25 cellular contexts compared by ENCODE assay signal in the genomic region with DNA sequence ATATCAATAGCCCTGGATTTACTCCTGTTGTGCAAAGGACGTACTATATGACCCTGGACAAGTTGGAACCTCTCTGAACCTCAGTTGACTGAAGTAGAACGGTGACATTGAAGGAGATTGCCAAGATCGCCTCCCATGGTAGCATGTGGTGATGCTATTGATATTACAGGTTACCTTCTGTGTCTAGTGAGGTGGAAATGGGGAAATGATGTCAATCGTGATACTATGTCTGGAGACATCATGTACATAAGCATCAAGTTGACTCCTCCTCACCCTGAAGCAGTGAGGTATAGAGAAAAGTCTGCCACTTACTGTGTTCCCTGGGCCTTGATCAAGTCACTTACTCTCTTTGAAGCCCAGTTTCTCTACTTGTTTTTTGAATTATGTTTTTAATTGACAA.
DNase-seq lines count a peak whose midpoint lies in the region; ATAC-seq and TF ChIP-seq lines count a peak whose summit lies in the region.
"Had no signal": no experiment of that assay in that cellular context is flagged by ENCODE, and none has a peak within 500 bp of the region (broad histone marks: within the 10 kb centered on the region; RNA-seq: fewer than 3 reads in every experiment).

No MANE protein-coding gene starts in this region.

- H2BK15ac ChIP-seq in mesendoderm (replicated peaks; ENCODE audit: low read depth) = no peak overlapping the region

- ATAC-seq in GM21360 (IDR thresholded peaks at IDR 0.05; ENCODE audit: unreplicated experiment) (peak; percentile 36), RWPE2 (ENCODE audit: low read depth) (peak; percentile 11; the same call in 2 of the 3 replicates)
- ATAC-seq in activated CD8-positive, alpha-beta T cell treated with anti-CD3 and anti-CD28 coated beads for 36 hours = no peak

- H3K27me3 Mint-ChIP-seq in activated CD8-positive, alpha-beta T cell treated with anti-CD3 and anti-CD28 coated beads for 36 hours = peaks cover 5% of the 10 kb centered on the region

- H3K4me3 ChIP-seq in GM12865 (ENCODE audit: low read depth, low read length) = no peak overlapping the region
- H3K4me3 ChIP-seq in RWPE2 (ENCODE audit: severe bottlenecking) = no peak overlapping the region
- no peak overlapping the region for H3K4me3 ChIP-seq in mesendoderm (ENCODE audit: low read length)
- H3K4me3 ChIP-seq in prostate gland = no peak overlapping the region
- no peak overlapping the region for H3K4me3 ChIP-seq in osteoblast (ENCODE audit: insufficient read depth, low read length)
- H3K4me3 ChIP-seq: hepatocyte, left ventricle myocardium inferior had no signal

- H3K27ac Mint-ChIP-seq in activated CD8-positive, alpha-beta T cell treated with anti-CD3 and anti-CD28 coated beads for 36 hours = no peak overlapping the region
- H3K27ac Mint-ChIP-seq: activated T-cell treated with anti-CD3 and anti-CD28 coated beads, Interleukin-2, amount 50 U/mL, for 72 hours; CD4-positive, alpha-beta memory T cell; immature natural killer cell; nephron progenitor cell had no signal

- no peaks in the 10 kb centered on the region for H3K36me3 ChIP-seq in RWPE2 (ENCODE audit: low read depth)
- no peaks in the 10 kb centered on the region for H3K36me3 ChIP-seq in mesendoderm (ENCODE audit: control insufficient read depth, insufficient read depth, low read length)
- no peaks in the 10 kb centered on the region for H3K36me3 ChIP-seq in prostate gland
- H3K36me3 ChIP-seq in osteoblast (ENCODE audit: insufficient read depth, low read length) = no peaks in the 10 kb centered on the region
- H3K36me3 ChIP-seq: left ventricle myocardium inferior had no signal

- peaks cover 7% of the 10 kb centered on the region for H3K4me1 ChIP-seq in RWPE2 (ENCODE audit: insufficient read depth, poor library complexity, severe bottlenecking)
- H3K4me1 ChIP-seq in mesendoderm (ENCODE audit: control insufficient read depth, low read depth, low read length) = peaks cover 2% of the 10 kb centered on the region
- no peaks in the 10 kb centered on the region for H3K4me1 ChIP-seq in prostate gland (replicated peaks)
- peaks cover 9% of the 10 kb centered on the region for H3K4me1 ChIP-seq in osteoblast (ENCODE audit: insufficient read depth, low read length)

- CTCF ChIA-PET in activated CD8-positive, alpha-beta T cell treated with anti-CD3 and anti-CD28 coated beads for 36 hours (lab: Charles Lee) = no interaction called here

- peak overlapping the region; percentile 24 for H2BK5ac ChIP-seq in mesendoderm (ENCODE audit: low read length)

- no peak for TF ChIP-seq CTCF in GM12865 (IDR thresholded peaks at IDR 0.05; ENCODE audit: insufficient read depth, low read depth, low read length, missing control alignments)
- TF ChIP-seq CTCF in RWPE2 (IDR thresholded peaks at IDR 0.05; ENCODE audit: poor library complexity, severe bottlenecking) = no peak
- TF ChIP-seq CTCF in activated CD8-positive, alpha-beta T cell treated with anti-CD3 and anti-CD28 coated beads for 36 hours (IDR thresholded peaks at IDR 0.05) = no peak
- TF ChIP-seq CTCF in prostate gland (IDR thresholded peaks at IDR 0.05) = no peak
- TF ChIP-seq CTCF in osteoblast (IDR thresholded peaks at IDR 0.05; ENCODE audit: extremely low read depth, low read depth, low read length) = no peak

- POLR2A ChIA-PET in activated CD8-positive, alpha-beta T cell treated with anti-CD3 and anti-CD28 coated beads for 36 hours (lab: Charles Lee) = no interaction called here

- no peak overlapping the region for H4K8ac ChIP-seq in mesendoderm (ENCODE audit: low read depth, low read length)

- no peak overlapping the region for H3K18ac ChIP-seq in mesendoderm (ENCODE audit: low read length)

- no peaks in the 10 kb centered on the region for H3K79me2 ChIP-seq in mesendoderm (ENCODE audit: control insufficient read depth, insufficient read depth, low read length)
- H3K79me2 ChIP-seq in osteoblast (ENCODE audit: insufficient read depth, low read length) = no peaks in the 10 kb centered on the region
- H3K79me2 ChIP-seq: hepatocyte had no signal

- H2BK120ac ChIP-seq in mesendoderm (ENCODE audit: low read depth, low read length) = no peak overlapping the region

- H3K9me3 Mint-ChIP-seq in activated CD8-positive, alpha-beta T cell treated with anti-CD3 and anti-CD28 coated beads for 36 hours = no peaks in the 10 kb centered on the region
- H3K9me3 Mint-ChIP-seq: activated T-cell treated with anti-CD3 and anti-CD28 coated beads, Interleukin-2, amount 50 U/mL, for 72 hours; CD4-positive, alpha-beta memory T cell; immature natural killer cell; nephron progenitor cell had no signal

- H2AFZ ChIP-seq in osteoblast (ENCODE audit: low read length) = no peak overlapping the region
- H2AFZ ChIP-seq: hepatocyte had no signal

- TF ChIP-seq POLR2A in prostate gland (IDR thresholded peaks at IDR 0.05) = no peak

- H3K27ac ChIP-seq in RWPE2 (ENCODE audit: poor library complexity, severe bottlenecking) (no peak overlapping the region), mesendoderm (ENCODE audit: low read depth, low read length) (no peak overlapping the region), prostate gland (no peak overlapping the region), osteoblast (ENCODE audit: low read depth, low read length) (no peak overlapping the region)
- H3K27ac ChIP-seq: epithelial cell of prostate, hepatocyte, left ventricle myocardium inferior had no signal

- H3K27me3 ChIP-seq in RWPE2 (ENCODE audit: insufficient read depth, poor library complexity, severe bottlenecking) (no peaks in the 10 kb centered on the region), mesendoderm (ENCODE audit: insufficient read depth, low read length, poor library complexity) (no peaks in the 10 kb centered on the region), prostate gland (replicated peaks; ENCODE audit: insufficient read depth) (no peaks in the 10 kb centered on the region), osteoblast (ENCODE audit: insufficient read depth, low read length) (no peaks in the 10 kb centered on the region)
- H3K27me3 ChIP-seq: hepatocyte had no signal

- H2AK5ac ChIP-seq in mesendoderm (ENCODE audit: low read length) = no peak overlapping the region

- no peak overlapping the region for H3K9ac ChIP-seq in mesendoderm (ENCODE audit: low read length)

- DNase-seq in GM12865 (ENCODE audit: low read depth) (peak; percentile 16), RWPE2 (ENCODE audit: low spot score) (no peak), mesendoderm (no peak), prostate gland (ENCODE audit: low spot score) (no peak), RKO (ENCODE audit: low spot score) (no peak), osteoblast (ENCODE audit: insufficient read length, low spot score, missing footprints) (no peak)
- no peak for DNase-seq in activated CD8-positive, alpha-beta T cell treated with anti-CD3 and anti-CD28 coated beads for 36 hours
- DNase-seq: activated CD4-positive, alpha-beta T cell treated with anti-CD3 and anti-CD28 coated beads for 1 hour; activated naive CD4-positive, alpha-beta T cell treated with anti-CD3 and anti-CD28 coated beads, Interleukin-2, amount 50 U/mL, for 16 hours; activated T-cell treated with anti-CD3 and anti-CD28 coated beads, Interleukin-2, amount 50 U/mL, for 72 hours; anterior cingulate cortex; CD4-positive, alpha-beta memory T cell; DMS153; immature natural killer cell; left ventricle myocardium inferior; midbrain; NCI-H1092 treated with DMSO at 0.1 percent for 48 hours; NCI-H1930; NCI-H226; NCI-H774; nephron progenitor cell; SHP77 treated with DMSO at 0.1 percent for 48 hours had no signal

- peaks cover 3% of the 10 kb centered on the region for H3K36me3 Mint-ChIP-seq in activated CD8-positive, alpha-beta T cell treated with anti-CD3 and anti-CD28 coated beads for 36 hours (ENCODE audit: low read depth)
- H3K36me3 Mint-ChIP-seq: CD4-positive, alpha-beta memory T cell had no signal

- intact Hi-C loops in activated CD8-positive, alpha-beta T cell treated with anti-CD3 and anti-CD28 coated beads for 36 hours (cut with micrococcal nuclease) = loop anchor here (5.0 kb wide), 1 partner anchor 90 kb away; no protein-coding TSS in a partner anchor
- intact Hi-C loops in prostate gland (cut with DNase I) = no loop called here

- H3K4me3 Mint-ChIP-seq in activated CD8-positive, alpha-beta T cell treated with anti-CD3 and anti-CD28 coated beads for 36 hours = no peak overlapping the region
- H3K4me3 Mint-ChIP-seq: activated T-cell treated with anti-CD3 and anti-CD28 coated beads, Interleukin-2, amount 50 U/mL, for 72 hours; CD4-positive, alpha-beta memory T cell; immature natural killer cell; nephron progenitor cell had no signal

- H3K9me3 ChIP-seq in RWPE2 (ENCODE audit: severe bottlenecking) (no peaks in the 10 kb centered on the region), prostate gland (no peaks in the 10 kb centered on the region), osteoblast (ENCODE audit: low read depth, low read length) (no peaks in the 10 kb centered on the region)
- H3K9me3 ChIP-seq: left ventricle myocardium inferior had no signal

- H3K56ac ChIP-seq in mesendoderm (ENCODE audit: low read length) = no peak overlapping the region

- WGBS in mesendoderm (ENCODE audit: extremely low coverage, insufficient coverage, low lambda C conversion rate) = no CpG with 5 or more reads among the region's 4 CpGs
- WGBS in prostate gland = 87% methylated on average over 4 of the region's 4 CpGs

- peaks cover 37% of the 10 kb centered on the region for H3K4me1 Mint-ChIP-seq in activated CD8-positive, alpha-beta T cell treated with anti-CD3 and anti-CD28 coated beads for 36 hours (ENCODE audit: low read depth)

- no peaks in the 10 kb centered on the region for H3K79me1 ChIP-seq in mesendoderm (ENCODE audit: low read length)

- H3K4me2 ChIP-seq in mesendoderm (ENCODE audit: low read length) = no peak overlapping the region
- H3K4me2 ChIP-seq in osteoblast (ENCODE audit: insufficient read depth, low read length) = no peak overlapping the region
- H3K4me2 ChIP-seq: hepatocyte had no signal

- H3K23ac ChIP-seq in mesendoderm (ENCODE audit: low read length) = no peak overlapping the region

- no peaks in the 10 kb centered on the region for H4K20me1 ChIP-seq in osteoblast (ENCODE audit: insufficient read depth, low read length)

- H4K5ac ChIP-seq in mesendoderm (ENCODE audit: low read length) = no peak overlapping the region

- H3K4ac ChIP-seq in mesendoderm (ENCODE audit: low read depth, low read length) = peak overlapping the region; percentile 76
